ENCODE assay signal across 10 cellular contexts in genomic region chr5:141825836-141826560, GRCh38. TPM values are rescaled to one million over a fixed set of nuclear protein-coding genes. Genes with fewer than 3 reads are reported as not detected.
DNase-seq lines count a peak whose midpoint lies in the region; TF ChIP-seq lines count a peak whose summit lies in the region.
"Had no signal": no experiment of that assay in that cellular context is flagged by ENCODE, and none has a peak within 500 bp of the region (broad histone marks: within the 10 kb centered on the region; RNA-seq: fewer than 3 reads in every experiment).

No MANE protein-coding gene starts in this region.

- H3K9me3 ChIP-seq in Loucy (ENCODE audit: insufficient read depth, low read depth, low read length) (no peaks in the 10 kb centered on the region), parathyroid adenoma (ENCODE audit: control insufficient read depth, low read length) (no peaks in the 10 kb centered on the region)
- H3K9me3 ChIP-seq: BLaER1 had no signal

- no peak overlapping the region for H3K4me3 Mint-ChIP-seq in chondrocyte (ENCODE audit: unreplicated experiment)
- H3K4me3 Mint-ChIP-seq in T-helper 2 cell treated with Interferon-gamma antibody and Interleukin-4, amounts not matched to agents 5 μg/mL and 100 μg/mL, for 36 hours, result no peak overlapping the region

- no peaks in the 10 kb centered on the region for H3K36me3 Mint-ChIP-seq in chondrocyte (ENCODE audit: low read depth)
- H3K36me3 Mint-ChIP-seq in T-helper 2 cell treated with Interferon-gamma antibody and Interleukin-4, amounts not matched to agents 5 μg/mL and 100 μg/mL, for 36 hours (ENCODE audit: low read depth), result no peaks in the 10 kb centered on the region

- H4K20me1 ChIP-seq in Loucy (ENCODE audit: insufficient read depth, low read length, poor library complexity, severe bottlenecking), result no peaks in the 10 kb centered on the region
- H4K20me1 ChIP-seq: BLaER1 had no signal

- H3K27ac ChIP-seq in parathyroid adenoma (peak overlapping the region; percentile 21), coronary artery (peak overlapping the region in 1 of 2 donors; percentile 22)
- H3K27ac ChIP-seq: BLaER1 had no signal

- H3K4me2 ChIP-seq in Loucy (ENCODE audit: low read depth, low read length, poor library complexity, severe bottlenecking), result no peak overlapping the region
- no peak overlapping the region for H3K4me2 ChIP-seq in parathyroid adenoma (ENCODE audit: low read length)
- H3K4me2 ChIP-seq: BLaER1 had no signal

- H3K4me1 Mint-ChIP-seq in chondrocyte (ENCODE audit: low read depth), result peaks cover 54% of the 10 kb centered on the region
- H3K4me1 Mint-ChIP-seq in T-helper 2 cell treated with Interferon-gamma antibody and Interleukin-4, amounts not matched to agents 5 μg/mL and 100 μg/mL, for 36 hours (ENCODE audit: low read depth), result no peaks in the 10 kb centered on the region

- peak; percentile 70 for TF ChIP-seq CTCF in Loucy (conservative IDR thresholded peaks at IDR 0.05; ENCODE audit: low read length)
- TF ChIP-seq CTCF in chondrocyte (IDR thresholded peaks at IDR 0.05), result peak; percentile 61
- TF ChIP-seq CTCF in parathyroid adenoma (IDR thresholded peaks at IDR 0.05), result peak; percentile 44
- TF ChIP-seq CTCF in coronary artery (IDR thresholded peaks at IDR 0.05), result no peak

- peak in 2 of 3 experiments; percentile 25 to 45 for DNase-seq in NCI-H1417 (lab: John Stamatoyannopoulos, UW)
- no peak for DNase-seq in NCI-H1417 treated with DMSO at 0.1 percent for 48 hours (lab: John Stamatoyannopoulos, UW)
- DNase-seq in chondrocyte (ENCODE audit: low spot score), result no peak
- no peak for DNase-seq in coronary artery (ENCODE audit: low spot score)
- DNase-seq in NCI-H2171 (lab: John Stamatoyannopoulos, UW), result no peak
- no peak for DNase-seq in T-helper 2 cell treated with Interferon-gamma antibody and Interleukin-4, amounts not matched to agents 5 μg/mL and 100 μg/mL, for 36 hours (ENCODE audit: low spot score)

- no peaks in the 10 kb centered on the region for H3K4me1 ChIP-seq in Loucy (ENCODE audit: insufficient read depth, low read length, poor library complexity, severe bottlenecking)
- peaks cover 8% of the 10 kb centered on the region for H3K4me1 ChIP-seq in parathyroid adenoma

- H3K27ac Mint-ChIP-seq in chondrocyte (ENCODE audit: unreplicated experiment), result peak overlapping the region; percentile 33
- H3K27ac Mint-ChIP-seq in T-helper 2 cell treated with Interferon-gamma antibody and Interleukin-4, amounts not matched to agents 5 μg/mL and 100 μg/mL, for 36 hours, result no peak overlapping the region

- no peaks in the 10 kb centered on the region for H3K27me3 ChIP-seq in Loucy (ENCODE audit: insufficient read depth, low read length, poor library complexity, severe bottlenecking)
- no peaks in the 10 kb centered on the region for H3K27me3 ChIP-seq in parathyroid adenoma (ENCODE audit: control insufficient read depth, insufficient read depth, low read length)
- H3K27me3 ChIP-seq: BLaER1 had no signal

- H3K4me3 ChIP-seq in Loucy (ENCODE audit: low read length, poor library complexity, severe bottlenecking), result no peak overlapping the region
- no peak overlapping the region for H3K4me3 ChIP-seq in parathyroid adenoma (ENCODE audit: low read depth, low read length)
- no peak overlapping the region for H3K4me3 ChIP-seq in coronary artery
- H3K4me3 ChIP-seq: BLaER1, skin epidermis had no signal

- H3K9ac ChIP-seq in Loucy (ENCODE audit: low read depth, low read length, poor library complexity, severe bottlenecking) (no peak overlapping the region), parathyroid adenoma (no peak overlapping the region)
- H3K9ac ChIP-seq: BLaER1 had no signal

- H3K79me2 ChIP-seq in Loucy (ENCODE audit: insufficient read depth, low read length) (no peaks in the 10 kb centered on the region), parathyroid adenoma (no peaks in the 10 kb centered on the region)

- H3K36me3 ChIP-seq in Loucy (ENCODE audit: insufficient read depth, low read length), result no peaks in the 10 kb centered on the region
- no peaks in the 10 kb centered on the region for H3K36me3 ChIP-seq in parathyroid adenoma (ENCODE audit: control insufficient read depth, insufficient read depth, low read length)
- H3K36me3 ChIP-seq: BLaER1 had no signal

- H3K9me3 Mint-ChIP-seq in chondrocyte (ENCODE audit: low read depth), result no peaks in the 10 kb centered on the region
- H3K9me3 Mint-ChIP-seq in T-helper 2 cell treated with Interferon-gamma antibody and Interleukin-4, amounts not matched to agents 5 μg/mL and 100 μg/mL, for 36 hours, result no peaks in the 10 kb centered on the region

- no peak overlapping the region; the same call in 1 of the 2 replicates for H2AFZ ChIP-seq in Loucy (ENCODE audit: low read length)
- H2AFZ ChIP-seq in parathyroid adenoma, result peak overlapping the region; percentile 17

- no peaks in the 10 kb centered on the region for H3K9me2 ChIP-seq in Loucy (replicated peaks; ENCODE audit: low read depth, low read length)

- H3F3A ChIP-seq in Loucy (ENCODE audit: low read depth), result no peaks in the 10 kb centered on the region

- H3K27me3 Mint-ChIP-seq in chondrocyte (ENCODE audit: low read depth), result no peaks in the 10 kb centered on the region
- peaks cover 32% of the 10 kb centered on the region for H3K27me3 Mint-ChIP-seq in T-helper 2 cell treated with Interferon-gamma antibody and Interleukin-4, amounts not matched to agents 5 μg/mL and 100 μg/mL, for 36 hours (ENCODE audit: low read depth)

RNA-seq across cellular contexts. Expression of gene PCDH1, which starts 52.2 kb away (rescaled TPM):
- 10.9 to 85.4 TPM (median 82.9 TPM) in 3 replicates for total RNA-seq in chondrocyte

Comparison
In these comparisons a context has a peak if more than half of its experiments do, and no peak if none do; other contexts are left out.
1. DNase-seq: peak in NCI-H1417 (2 of 3); none in NCI-H1417 treated with DMSO at 0.1 percent for 48 hours (single experiment), chondrocyte (single experiment), coronary artery (single experiment), NCI-H2171 (single experiment) and T-helper 2 cell treated with Interferon-gamma antibody and Interleukin-4, amounts not matched to agents 5 μg/mL and 100 μg/mL, for 36 hours (single experiment).